8 cellular contexts compared by ENCODE assay signal in the genomic region with DNA sequence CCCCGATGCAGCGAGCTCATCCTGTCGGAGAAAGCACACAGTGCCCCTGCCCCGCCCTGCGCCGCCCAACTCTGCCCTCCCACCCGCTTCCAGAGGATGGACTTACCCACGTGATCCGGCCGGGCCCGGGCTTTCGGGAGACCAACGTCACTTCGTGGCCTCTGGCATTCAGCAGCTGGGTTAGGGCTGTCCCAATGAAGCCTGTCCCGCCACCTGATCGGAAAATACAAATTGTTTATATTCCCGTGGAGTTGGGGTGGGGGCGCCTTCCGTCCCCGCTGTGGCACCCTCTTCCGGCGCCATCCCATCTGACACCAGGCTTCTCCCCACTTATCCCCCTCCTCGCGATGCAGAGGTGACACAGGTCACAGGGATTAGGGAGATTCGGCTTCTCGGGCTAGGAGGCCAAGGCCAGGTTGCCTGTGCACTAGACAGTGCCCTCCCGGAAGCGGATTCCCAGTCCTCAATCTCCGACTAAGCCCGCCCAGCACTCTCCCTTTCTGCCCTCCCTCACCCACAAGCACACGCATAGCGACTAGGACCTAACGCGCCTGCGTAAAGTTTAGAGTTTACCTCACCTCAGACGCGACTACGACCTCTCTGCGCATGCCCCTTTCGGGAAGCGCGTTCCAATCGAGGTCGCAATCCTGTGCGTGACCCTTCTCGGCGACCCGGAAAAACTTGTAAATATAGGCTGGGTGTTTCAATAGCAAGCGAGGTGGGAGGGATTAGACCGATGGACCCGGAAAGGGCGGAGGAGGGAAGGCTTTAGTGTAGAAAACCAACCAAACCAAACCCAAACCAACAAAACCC. TPM values are rescaled to one million over a fixed set of nuclear protein-coding genes. Genes with fewer than 3 reads are reported as not detected.
DNase-seq lines count a peak whose midpoint lies in the region; TF ChIP-seq lines count a peak whose summit lies in the region.

A gene with protein sequence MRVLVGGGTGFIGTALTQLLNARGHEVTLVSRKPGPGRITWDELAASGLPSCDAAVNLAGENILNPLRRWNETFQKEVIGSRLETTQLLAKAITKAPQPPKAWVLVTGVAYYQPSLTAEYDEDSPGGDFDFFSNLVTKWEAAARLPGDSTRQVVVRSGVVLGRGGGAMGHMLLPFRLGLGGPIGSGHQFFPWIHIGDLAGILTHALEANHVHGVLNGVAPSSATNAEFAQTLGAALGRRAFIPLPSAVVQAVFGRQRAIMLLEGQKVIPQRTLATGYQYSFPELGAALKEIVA (minus strand): TSS at position 537 of the 813 bp plus-strand sequence. CDS start 7 bp downstream, at position 530.

- H3K27ac ChIP-seq in MM.1S (ENCODE audit: low read length) (peak within 1 kb of the TSS; percentile 95), neural cell (ENCODE audit: low read length) (peak within 1 kb of the TSS; percentile 96), stomach (peak within 1 kb of the TSS; percentile 98 to 100 (median 99))

- H3K4me2 ChIP-seq in MM.1S (ENCODE audit: low read depth, low read length) (peak within 1 kb of the TSS; percentile 79), neural cell (ENCODE audit: low read length) (peak within 1 kb of the TSS; percentile 65)

- intact Hi-C loops in stomach (cut with DNase I; ENCODE audit: low total_unique reads) = no loop called here

- in situ Hi-C loops in G401 (cut with HindIII; ENCODE audit: low sequenced_read_pairs) = no loop called here
- in situ Hi-C loops in HAP-1 (cut with MboI; ENCODE audit: low sequenced_read_pairs) = no loop called here

- TF ChIP-seq RAD21 in neural cell (conservative IDR thresholded peaks at IDR 0.05) = no peak

- H4K20me1 ChIP-seq in MM.1S (ENCODE audit: insufficient read depth, low read length) = no peaks in the 10 kb centered on the region
- no peaks in the 10 kb centered on the region for H4K20me1 ChIP-seq in neural cell (ENCODE audit: insufficient read depth)

- no peak for TF ChIP-seq CTCF in MM.1S (IDR thresholded peaks at IDR 0.05; ENCODE audit: low read length)
- no peak for TF ChIP-seq CTCF in fibroblast of villous mesenchyme (IDR thresholded peaks at IDR 0.05; ENCODE audit: insufficient read depth, low read depth, low read length)
- TF ChIP-seq CTCF in neural cell (IDR thresholded peaks at IDR 0.05; ENCODE audit: poor library complexity, severe bottlenecking) = peak; percentile 54
- TF ChIP-seq CTCF in stomach (IDR thresholded peaks at IDR 0.05) = no peak

- peak within 1 kb of the TSS; percentile 67 for H2AFZ ChIP-seq in MM.1S (ENCODE audit: low read length)
- peak within 1 kb of the TSS; percentile 87 for H2AFZ ChIP-seq in neural cell (ENCODE audit: low read depth, low read length)

- H3K27me3 ChIP-seq in HAP-1 (ENCODE audit: low read depth) (no peaks in the 10 kb centered on the region), MM.1S (replicated peaks; ENCODE audit: insufficient read depth, low read length) (no peaks in the 10 kb centered on the region), neural cell (ENCODE audit: insufficient read depth, low read depth, low read length) (no peaks in the 10 kb centered on the region), stomach (no peaks in the 10 kb centered on the region)

- DNase-seq in G401 (ENCODE audit: low spot score) (peak; percentile 99), HAP-1 (ENCODE audit: low spot score in 2 of 2) (peak; percentile 95 to 97), MM.1S (peak; percentile 96), SIG-M5 (lab: John Stamatoyannopoulos, UW) (peak; percentile 89), activated gamma-delta T cell (lab: John Stamatoyannopoulos, UW) (peak; percentile 67), fibroblast of villous mesenchyme (ENCODE audit: low read depth) (peak; percentile 99), stomach (peak; percentile 98)

- 0 to 1% (median 0%) methylated on average over 50 to 52 of the region's 52 CpGs for WGBS in stomach, 5 donors

- H3K4me1 ChIP-seq in HAP-1 (peaks cover 14% of the 10 kb centered on the region), MM.1S (ENCODE audit: low read length) (no peaks in the 10 kb centered on the region), stomach (peaks cover 17 to 52% (median 39%) of the 10 kb centered on the region in 4 donors)

- H3K9me3 ChIP-seq in HAP-1 (no peaks in the 10 kb centered on the region), MM.1S (replicated peaks; ENCODE audit: insufficient read depth, low read length) (no peaks in the 10 kb centered on the region), neural cell (ENCODE audit: low read length) (no peaks in the 10 kb centered on the region), stomach (no peaks in the 10 kb centered on the region)

- H3K9ac ChIP-seq in MM.1S (ENCODE audit: low read length) = peak within 1 kb of the TSS; percentile 93
- H3K9ac ChIP-seq in neural cell (ENCODE audit: low read length) = peak within 1 kb of the TSS; percentile 93

- H3K36me3 ChIP-seq in HAP-1 (replicated peaks) (peaks cover 34% of the 10 kb centered on the region), MM.1S (replicated peaks; ENCODE audit: insufficient read depth, low read length) (0 out of 2 replicates have a peak, but pooled peaks cover 2% of the 10 kb centered on the region), neural cell (ENCODE audit: insufficient read depth, low read length) (peaks cover 5% of the 10 kb centered on the region), stomach (peaks cover 21 to 39% (median 36%) of the 10 kb centered on the region in 4 donors)

- no peaks in the 10 kb centered on the region; the same call in 1 of the 2 replicates for H3K79me2 ChIP-seq in MM.1S (ENCODE audit: low read length)
- peaks cover 6% of the 10 kb centered on the region for H3K79me2 ChIP-seq in neural cell (replicated peaks; ENCODE audit: insufficient read depth, low read length)

- peak within 1 kb of the TSS; percentile 70 for H3K4me3 ChIP-seq in HAP-1
- H3K4me3 ChIP-seq in MM.1S (ENCODE audit: low read length) = peak within 1 kb of the TSS; percentile 86
- peak within 1 kb of the TSS; percentile 69 for H3K4me3 ChIP-seq in fibroblast of villous mesenchyme (ENCODE audit: low read depth, low read length)
- peak within 1 kb of the TSS; percentile 70 for H3K4me3 ChIP-seq in neural cell (ENCODE audit: low read length)
- peak within 1 kb of the TSS; percentile 50 to 70 (median 60) for H3K4me3 ChIP-seq in stomach

- H3K9me2 ChIP-seq in MM.1S (replicated peaks; ENCODE audit: insufficient read depth, low read length) (no peaks in the 10 kb centered on the region), neural cell (ENCODE audit: insufficient read depth, low read length) (no peaks in the 10 kb centered on the region)

- peak in 2 of 4 donors; percentile 79 to 90 for TF ChIP-seq POLR2A in stomach (IDR thresholded peaks at IDR 0.05)

- TF ChIP-seq EP300 in neural cell (conservative IDR thresholded peaks at IDR 0.05; ENCODE audit: poor library complexity, severe bottlenecking) = peak; percentile 60
- TF ChIP-seq EP300 in stomach (IDR thresholded peaks at IDR 0.05) = no peak

- H3F3A ChIP-seq in MM.1S (ENCODE audit: insufficient read depth, low read length) (peaks cover 5% of the 10 kb centered on the region), neural cell (ENCODE audit: insufficient read depth, low read length, poor library complexity, severe bottlenecking) (no peaks in the 10 kb centered on the region)

TF ChIP-seq in neural cell, 6 proteins besides CTCF, POLR2A, EP300 and RAD21:
- TF ChIP-seq TAF1 (IDR thresholded peaks at IDR 0.05; ENCODE audit: low read depth) (peak; percentile 25), SMC3 (conservative IDR thresholded peaks at IDR 0.05; ENCODE audit: poor library complexity) (no peak), EZH2 (IDR thresholded peaks at IDR 0.05; ENCODE audit: borderline replicate concordance, insufficient read depth, low read length, poor library complexity, severe bottlenecking) (no peak), POLR2AphosphoS5 (IDR thresholded peaks at IDR 0.05) (peak; percentile 97), MXI1 (conservative IDR thresholded peaks at IDR 0.05; ENCODE audit: poor library complexity, severe bottlenecking) (peak; percentile 79)
- TF ChIP-seq, protein P1, sequence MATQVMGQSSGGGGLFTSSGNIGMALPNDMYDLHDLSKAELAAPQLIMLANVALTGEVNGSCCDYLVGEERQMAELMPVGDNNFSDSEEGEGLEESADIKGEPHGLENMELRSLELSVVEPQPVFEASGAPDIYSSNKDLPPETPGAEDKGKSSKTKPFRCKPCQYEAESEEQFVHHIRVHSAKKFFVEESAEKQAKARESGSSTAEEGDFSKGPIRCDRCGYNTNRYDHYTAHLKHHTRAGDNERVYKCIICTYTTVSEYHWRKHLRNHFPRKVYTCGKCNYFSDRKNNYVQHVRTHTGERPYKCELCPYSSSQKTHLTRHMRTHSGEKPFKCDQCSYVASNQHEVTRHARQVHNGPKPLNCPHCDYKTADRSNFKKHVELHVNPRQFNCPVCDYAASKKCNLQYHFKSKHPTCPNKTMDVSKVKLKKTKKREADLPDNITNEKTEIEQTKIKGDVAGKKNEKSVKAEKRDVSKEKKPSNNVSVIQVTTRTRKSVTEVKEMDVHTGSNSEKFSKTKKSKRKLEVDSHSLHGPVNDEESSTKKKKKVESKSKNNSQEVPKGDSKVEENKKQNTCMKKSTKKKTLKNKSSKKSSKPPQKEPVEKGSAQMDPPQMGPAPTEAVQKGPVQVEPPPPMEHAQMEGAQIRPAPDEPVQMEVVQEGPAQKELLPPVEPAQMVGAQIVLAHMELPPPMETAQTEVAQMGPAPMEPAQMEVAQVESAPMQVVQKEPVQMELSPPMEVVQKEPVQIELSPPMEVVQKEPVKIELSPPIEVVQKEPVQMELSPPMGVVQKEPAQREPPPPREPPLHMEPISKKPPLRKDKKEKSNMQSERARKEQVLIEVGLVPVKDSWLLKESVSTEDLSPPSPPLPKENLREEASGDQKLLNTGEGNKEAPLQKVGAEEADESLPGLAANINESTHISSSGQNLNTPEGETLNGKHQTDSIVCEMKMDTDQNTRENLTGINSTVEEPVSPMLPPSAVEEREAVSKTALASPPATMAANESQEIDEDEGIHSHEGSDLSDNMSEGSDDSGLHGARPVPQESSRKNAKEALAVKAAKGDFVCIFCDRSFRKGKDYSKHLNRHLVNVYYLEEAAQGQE (IDR thresholded peaks at IDR 0.05; ENCODE audit: borderline replicate concordance) = peak; percentile 59

RNA-seq across cellular contexts. Expression of the gene that starts here (rescaled TPM):
- 49.2 and 56.4 TPM in 2 replicates for total RNA-seq in G401 (2014; rRNA removed; shearing (Covaris generic))
- total RNA-seq in fibroblast of villous mesenchyme = 9.5 and 13.5 TPM in 2 replicates
- 142 and 173 TPM in 2 replicates for polyA plus RNA-seq in neural cell
- polyA minus RNA-seq in neural cell = 47.0 and 53.6 TPM in 2 replicates
- 10 to 100 TPM; 10.8 to 71.2 (median 42.4) TPM for total RNA-seq in stomach
- 10 to 100 TPM; 37.0 to 64.8 (median 41.8) TPM for polyA plus RNA-seq in stomach

Comparison
In these comparisons a context has a peak if more than half of its experiments do, and no peak if none do; other contexts are left out.
1. Peak in every context shown above with its lines: DNase-seq, H3K4me3 ChIP-seq and H3K27ac ChIP-seq.